Comparison of ENCODE assay signal across 8 cellular contexts in the genomic region with DNA sequence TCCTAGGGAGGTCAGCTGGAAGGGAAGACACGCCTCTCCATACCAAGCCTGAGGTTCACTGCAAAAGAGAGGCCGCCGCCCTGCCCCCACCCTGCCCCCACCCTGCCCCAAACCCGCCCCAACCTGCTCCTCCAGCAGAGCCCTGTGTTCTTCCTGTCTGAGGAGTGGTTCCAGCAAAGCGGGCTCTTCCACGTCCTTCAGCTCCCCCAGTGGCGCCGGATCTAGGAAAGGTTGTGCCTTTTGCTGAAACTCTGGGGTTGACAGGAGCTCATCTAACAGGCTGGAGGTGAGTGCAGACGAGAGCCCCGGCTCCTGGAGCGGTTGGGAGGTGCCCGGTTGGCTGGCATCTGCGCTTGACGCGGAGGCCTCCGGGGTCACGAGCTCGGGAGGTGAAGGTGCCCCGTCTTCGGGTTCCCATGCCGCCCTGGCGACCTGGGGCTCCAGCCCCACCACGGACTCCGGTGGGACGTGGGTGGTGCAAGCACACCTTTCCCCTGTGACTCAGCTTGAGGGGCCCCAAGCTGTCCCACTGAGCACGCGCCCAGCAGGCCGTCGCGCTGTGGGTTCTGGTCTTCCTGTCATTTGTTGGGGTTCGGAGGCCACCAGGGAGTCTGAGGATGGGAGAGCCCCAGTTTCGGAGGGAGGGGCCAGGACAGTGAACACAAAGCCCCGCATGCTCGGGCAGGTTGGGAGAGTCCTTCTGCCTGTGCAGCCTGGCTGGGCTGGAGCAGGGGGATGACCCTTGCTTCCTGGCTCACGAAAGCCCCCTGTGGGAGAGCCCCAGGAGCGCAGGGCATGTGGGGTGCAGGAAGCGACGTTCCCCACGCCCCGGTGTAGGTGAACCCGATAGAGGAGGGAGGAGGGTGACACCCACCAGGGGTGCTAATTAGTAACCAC.
DNase-seq lines count a peak whose midpoint lies in the region; ATAC-seq and TF ChIP-seq lines count a peak whose summit lies in the region.

No MANE protein-coding gene starts in this region.

- ATAC-seq in GM19467 (IDR thresholded peaks at IDR 0.05; ENCODE audit: unreplicated experiment) (peak; percentile 55), HG03575 (IDR thresholded peaks at IDR 0.05; ENCODE audit: extremely low read depth, insufficient number of reproducible peaks, low FRiP score, unreplicated experiment) (peak; percentile 40)

- H3K4me1 Mint-ChIP-seq in activated T-cell treated with anti-CD3 and anti-CD28 coated beads, Interleukin-2, amount 50 U/mL, for 24 hours (ENCODE audit: low read depth), result peaks cover 17% of the 10 kb centered on the region
- H3K4me1 Mint-ChIP-seq in glutamatergic neuron (ENCODE audit: low read depth, unreplicated experiment), result no peaks in the 10 kb centered on the region

- DNase-seq in AG09309 (ENCODE audit: low read depth), result no peak
- peak; percentile 84 for DNase-seq in activated T-cell treated with anti-CD3 and anti-CD28 coated beads, Interleukin-2, amount 50 U/mL, for 24 hours
- DNase-seq in glutamatergic neuron, result peak; percentile 57
- peak; percentile 53 for DNase-seq in pons (ENCODE audit: low spot score)
- DNase-seq in ureter (ENCODE audit: low spot score), result peak; percentile 90
- DNase-seq in NCI-H1694 treated with DMSO at 0.1 percent for 48 hours (lab: John Stamatoyannopoulos, UW), result no peak

- H3K27ac Mint-ChIP-seq in activated T-cell treated with anti-CD3 and anti-CD28 coated beads, Interleukin-2, amount 50 U/mL, for 24 hours, result peak overlapping the region; percentile 51
- H3K27ac Mint-ChIP-seq in glutamatergic neuron (ENCODE audit: unreplicated experiment), result no peak overlapping the region

- no peak for TF ChIP-seq CTCF in AG09309 (IDR thresholded peaks at IDR 0.05; ENCODE audit: control insufficient read depth, insufficient read depth, low read depth, low read length, missing control alignments)
- no peak for TF ChIP-seq CTCF in glutamatergic neuron (IDR thresholded peaks at IDR 0.05; ENCODE audit: partially characterized antibody, unreplicated experiment)

- peaks cover 2% of the 10 kb centered on the region for H3K36me3 Mint-ChIP-seq in activated T-cell treated with anti-CD3 and anti-CD28 coated beads, Interleukin-2, amount 50 U/mL, for 24 hours (ENCODE audit: low read depth)
- H3K36me3 Mint-ChIP-seq in glutamatergic neuron (ENCODE audit: unreplicated experiment), result peaks cover 18% of the 10 kb centered on the region

- H3K9me3 Mint-ChIP-seq in activated T-cell treated with anti-CD3 and anti-CD28 coated beads, Interleukin-2, amount 50 U/mL, for 24 hours, result peaks cover 13% of the 10 kb centered on the region
- H3K9me3 Mint-ChIP-seq in glutamatergic neuron (ENCODE audit: unreplicated experiment), result peaks cover 34% of the 10 kb centered on the region

- peak overlapping the region; percentile 67 for H3K4me3 Mint-ChIP-seq in activated T-cell treated with anti-CD3 and anti-CD28 coated beads, Interleukin-2, amount 50 U/mL, for 24 hours
- peak overlapping the region; percentile 85 for H3K4me3 Mint-ChIP-seq in glutamatergic neuron (ENCODE audit: unreplicated experiment)

- H3K4me3 ChIP-seq in AG09309 (ENCODE audit: control insufficient read depth, low read depth, low read length), result peak overlapping the region; percentile 34; the same call in 1 of the 2 replicates

- H3K27me3 Mint-ChIP-seq in activated T-cell treated with anti-CD3 and anti-CD28 coated beads, Interleukin-2, amount 50 U/mL, for 24 hours, result peaks cover 21% of the 10 kb centered on the region
- peaks cover 27% of the 10 kb centered on the region for H3K27me3 Mint-ChIP-seq in glutamatergic neuron (ENCODE audit: unreplicated experiment)

Comparison
In these comparisons a context has a peak if more than half of its experiments do, and no peak if none do; other contexts are left out.
1. DNase-seq: peak in activated T-cell treated with anti-CD3 and anti-CD28 coated beads, Interleukin-2, amount 50 U/mL, for 24 hours (single experiment), glutamatergic neuron (single experiment), pons (single experiment) and ureter (single experiment); none in AG09309 (single experiment) and NCI-H1694 treated with DMSO at 0.1 percent for 48 hours (single experiment).